Comparison of ENCODE assay signal across 11 cellular contexts in genomic region chr20:56393653-56394052, GRCh38. TPM values are rescaled to one million over a fixed set of nuclear protein-coding genes. Genes with fewer than 3 reads are reported as not detected.
A peak's percentile ranks its signal among the peaks of the same experiment; 100 is the strongest.
DNase-seq lines count a peak whose midpoint lies in the region; ATAC-seq and TF ChIP-seq lines count a peak whose summit lies in the region.
"Had no signal": no experiment of that assay in that cellular context is flagged by ENCODE, and none has a peak within 500 bp of the region (broad histone marks: within the 10 kb centered on the region; RNA-seq: fewer than 3 reads in every experiment).

No MANE protein-coding gene starts in this region.

- peak overlapping the region; percentile 92 for H3K9ac ChIP-seq in mucosa of stomach (ENCODE audit: low read length)

- H3K27me3 Mint-ChIP-seq in chondrocyte (ENCODE audit: low read depth): no peaks in the 10 kb centered on the region
- H3K27me3 Mint-ChIP-seq: activated naive CD4-positive, alpha-beta T cell treated with anti-CD3 and anti-CD28 coated beads, Interleukin-2, amount 50 U/mL, for 24 hours had no signal

- intact Hi-C loops in A673 (cut with micrococcal nuclease; ENCODE audit: unreplicated experiment): loop anchor here (5.0 kb wide), 1 partner anchor 74 kb away; the partner anchor contains the start of gene RTF2

- H3K9me3 ChIP-seq in A673 (ENCODE audit: low read depth, low read length, poor library complexity, severe bottlenecking) (no peaks in the 10 kb centered on the region), mucosa of stomach (ENCODE audit: control insufficient read depth, low read length) (no peaks in the 10 kb centered on the region)

- H3K27me3 ChIP-seq in A673 (replicated peaks; ENCODE audit: insufficient read depth, low read depth, low read length, poor library complexity) (no peaks in the 10 kb centered on the region), HL-60 (ENCODE audit: insufficient read depth, poor library complexity, severe bottlenecking) (no peaks in the 10 kb centered on the region), mucosa of stomach (ENCODE audit: control insufficient read depth, insufficient read depth, low read length) (no peaks in the 10 kb centered on the region)

- peak overlapping the region; percentile 45 for H3K27ac Mint-ChIP-seq in chondrocyte (ENCODE audit: unreplicated experiment)

- H3K36me3 ChIP-seq in A673 (ENCODE audit: insufficient read depth, low read length, poor library complexity, severe bottlenecking): peaks cover 58% of the 10 kb centered on the region
- peaks cover 4% of the 10 kb centered on the region for H3K36me3 ChIP-seq in mucosa of stomach (ENCODE audit: control insufficient read depth, insufficient read depth, low read length)

- TF ChIP-seq CTCF in A673 (conservative IDR thresholded peaks at IDR 0.05; ENCODE audit: low read depth, low read length) (no peak), HL-60 (IDR thresholded peaks at IDR 0.05; ENCODE audit: insufficient read depth, low read length) (no peak), chondrocyte (IDR thresholded peaks at IDR 0.05) (no peak)

- DNase-seq in A673 (ENCODE audit: low spot score): no peak
- no peak for DNase-seq in HL-60 (ENCODE audit: low read depth in 1 of 2, low spot score in 1 of 2)
- no peak for DNase-seq in chondrocyte (ENCODE audit: low spot score)
- no peak for DNase-seq in G401 (ENCODE audit: low spot score)
- DNase-seq in activated gamma-delta T cell (lab: John Stamatoyannopoulos, UW): no peak
- DNase-seq: NCI-H2107; stimulated activated CD4-positive, alpha-beta T cell treated with anti-CD3 and anti-CD28 coated beads, Interleukin-2, amount 100 ng/mL, for 48 hours had no signal

- H3K4me3 ChIP-seq in A673 (ENCODE audit: low read depth, low read length, poor library complexity, severe bottlenecking) (peak overlapping the region; percentile 81), HL-60 (replicated peaks; ENCODE audit: insufficient read depth, low read length) (peak overlapping the region; percentile 90), mucosa of stomach (ENCODE audit: low read length) (peak overlapping the region; percentile 77)

- BruUV-seq in A673 (replicated peaks; lab: Mats Ljungman, UMichigan): no TSS peak

- no peak overlapping the region for H3K4me3 Mint-ChIP-seq in chondrocyte (ENCODE audit: unreplicated experiment)
- H3K4me3 Mint-ChIP-seq: activated naive CD4-positive, alpha-beta T cell treated with anti-CD3 and anti-CD28 coated beads, Interleukin-2, amount 50 U/mL, for 24 hours had no signal

- peaks cover 22% of the 10 kb centered on the region for H3K4me1 ChIP-seq in A673 (ENCODE audit: insufficient read depth, low read length, poor library complexity, severe bottlenecking)
- peaks cover 7% of the 10 kb centered on the region for H3K4me1 ChIP-seq in mucosa of stomach (ENCODE audit: control insufficient read depth, insufficient read depth, low read length)

- H3K27ac ChIP-seq in A673 (ENCODE audit: low read depth, low read length, poor library complexity, severe bottlenecking) (no peak overlapping the region), HL-60 (replicated peaks) (peak overlapping the region; percentile 93)

- POLR2A ChIA-PET in A673 (lab: Charles Lee; ENCODE audit: low non-redundant PET): no interaction called here

- ATAC-seq in GM21529 (IDR thresholded peaks at IDR 0.05; ENCODE audit: unreplicated experiment): no peak
- ATAC-seq in HG03342 (IDR thresholded peaks at IDR 0.05; ENCODE audit: unreplicated experiment): no peak

- CTCF ChIA-PET in A673 (lab: Charles Lee): no interaction called here

- peaks cover 12% of the 10 kb centered on the region for H3K4me1 Mint-ChIP-seq in chondrocyte (ENCODE audit: low read depth)

- H3K9me3 Mint-ChIP-seq in chondrocyte (ENCODE audit: low read depth): no peaks in the 10 kb centered on the region
- H3K9me3 Mint-ChIP-seq: activated naive CD4-positive, alpha-beta T cell treated with anti-CD3 and anti-CD28 coated beads, Interleukin-2, amount 50 U/mL, for 24 hours had no signal

- peaks cover 8% of the 10 kb centered on the region for H3K36me3 Mint-ChIP-seq in chondrocyte (ENCODE audit: low read depth)

- in situ Hi-C loops in G401 (cut with HindIII; ENCODE audit: low sequenced_read_pairs): no loop called here

RNA-seq across cellular contexts. Expression of gene CSTF1, which starts 1.2 kb away (rescaled TPM):
- 52.5 and 58.2 TPM in 2 replicates for total RNA-seq in A673 (2021)
- total RNA-seq in chondrocyte: 23.7 to 33.1 TPM (median 26.0 TPM) in 3 replicates
- 54.6 and 76.4 TPM in 2 replicates for total RNA-seq in G401 (2014; rRNA removed; shearing (Covaris generic))

RNA-seq across cellular contexts. Expression of gene AURKA, which starts 1.6 kb away (rescaled TPM):
- 105 and 112 TPM in 2 replicates for total RNA-seq in A673 (2021)
- 8.7 to 10.5 TPM (median 9.6 TPM) in 3 replicates for total RNA-seq in chondrocyte
- 65.2 and 100 TPM in 2 replicates for total RNA-seq in G401 (2014; rRNA removed; shearing (Covaris generic))

RNA-seq across cellular contexts. Expression of gene CASS4, which starts 18.4 kb away (rescaled TPM):
- 0.11 and 0.28 TPM in 2 replicates for total RNA-seq in A673 (2021)
- 0.10 to 0.39 TPM in 2 of 3 replicates, not detected in the other for total RNA-seq in chondrocyte
- total RNA-seq in G401 (2014; rRNA removed; shearing (Covaris generic)): 0.51 TPM in 1 of 2 replicates, not detected in the other

RNA-seq across cellular contexts. Expression of gene FAM210B, which starts 34.9 kb away (rescaled TPM):
- total RNA-seq in A673 (2021) (5.5 and 8.1 TPM in 2 replicates), chondrocyte (32.2 to 44.0 TPM (median 32.6 TPM) in 3 replicates)
- total RNA-seq in G401 (2014; rRNA removed; shearing (Covaris generic)): 18.3 and 20.4 TPM in 2 replicates
